Comparison of ENCODE assay signal across 21 cellular contexts in genomic region chr12:67568055-67568454, GRCh38.
"Had no signal": no experiment of that assay in that cellular context is flagged by ENCODE, and none has a peak within 500 bp of the region (broad histone marks: within the 10 kb centered on the region; RNA-seq: fewer than 3 reads in every experiment).

No MANE protein-coding gene starts in this region.

- H3K27me3 ChIP-seq: esophagus muscularis mucosa, gastroesophageal sphincter, heart left ventricle, hepatocyte, left lung had no signal

- DNase-seq: dermis blood vessel endothelial cell; dorsolateral prefrontal cortex; effector CD4-positive, alpha-beta T cell; effector memory CD4-positive, alpha-beta T cell; foreskin keratinocyte; heart left ventricle; hypothalamus; islet precursor cell; kidney; kidney glomerular epithelial cell; left lung; left ventricle myocardium superior; lower lobe of right lung; mesenchymal stem cell had no signal

- H3K36me3 ChIP-seq: esophagus muscularis mucosa, gastroesophageal sphincter, heart left ventricle, left lung, lower lobe of right lung had no signal

- ATAC-seq: foreskin keratinocyte, gastroesophageal sphincter, heart left ventricle, left lung, left ventricle myocardium superior, lower lobe of right lung had no signal

- H3K27ac ChIP-seq: coronary artery, dorsolateral prefrontal cortex, esophagus muscularis mucosa, foreskin keratinocyte, gastroesophageal sphincter, heart left ventricle, hepatocyte, left lung, lower lobe of right lung had no signal

- H3K4me3 ChIP-seq: coronary artery, dorsolateral prefrontal cortex, esophagus muscularis mucosa, gastroesophageal sphincter, heart left ventricle, hepatocyte, left lung, lower lobe of right lung had no signal

- H3K4me1 ChIP-seq: esophagus muscularis mucosa, foreskin keratinocyte, gastroesophageal sphincter, heart left ventricle, left lung, lower lobe of right lung had no signal

- H3K4me3 Mint-ChIP-seq: mesothelial cell of epicardium had no signal

- FAIRE-seq: endothelial cell of umbilical vein, frontal cortex, kidney had no signal

- H3K27ac Mint-ChIP-seq: mesothelial cell of epicardium had no signal
